ENCODE assay signal across 8 cellular contexts in the genomic region with DNA sequence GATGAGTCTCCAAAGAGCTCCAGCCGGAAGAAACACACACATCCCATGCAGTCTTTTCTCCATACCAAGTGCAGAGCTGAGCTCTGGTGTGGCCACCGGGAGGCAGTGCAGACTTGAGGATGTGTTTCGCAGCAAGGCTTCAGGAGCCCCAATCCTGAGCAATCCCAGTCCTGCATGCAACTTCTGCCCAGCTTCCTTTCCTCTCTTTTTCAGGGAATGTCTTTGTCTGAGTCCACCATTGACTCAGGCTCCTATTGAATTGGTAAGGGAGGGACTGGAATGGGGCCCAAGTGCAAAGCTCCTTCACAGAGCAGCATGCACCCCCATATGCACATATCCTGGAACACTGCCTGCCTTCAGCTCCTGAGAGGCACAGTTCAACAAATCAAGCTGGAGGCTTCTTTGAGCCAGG.
DNase-seq lines count a peak whose midpoint lies in the region; ATAC-seq lines count a peak whose summit lies in the region.

No MANE protein-coding gene starts in this region.

- ATAC-seq in HG03342 (IDR thresholded peaks at IDR 0.05; ENCODE audit: unreplicated experiment) = no peak

- DNase-seq in activated gamma-delta T cell treated with Interleukin-2 at 50 U/mL for 16 hours = peak; percentile 9
- DNase-seq in activated gamma-delta T cell (lab: John Stamatoyannopoulos, UW) = no peak
- DNase-seq in NCI-H1417 (lab: John Stamatoyannopoulos, UW) = peak; percentile 55 to 83 (median 67)
- peak; percentile 35 for DNase-seq in SKM-1 treated with dmso at 0.1 percent for 144 hours (lab: John Stamatoyannopoulos, UW; ENCODE audit: unreplicated experiment)
- peak; percentile 84 for DNase-seq in cerebellar cortex (ENCODE audit: low spot score)
- peak; percentile 78 for DNase-seq in kidney tubule cell (ENCODE audit: low spot score)
- peak; percentile 26 for DNase-seq in stimulated activated CD4-positive, alpha-beta T cell treated with anti-CD3 and anti-CD28 coated beads, Interleukin-4, amount 100 ng/mL, for 1 hour
